ENCODE assay signal across 8 cellular contexts in the genomic region with DNA sequence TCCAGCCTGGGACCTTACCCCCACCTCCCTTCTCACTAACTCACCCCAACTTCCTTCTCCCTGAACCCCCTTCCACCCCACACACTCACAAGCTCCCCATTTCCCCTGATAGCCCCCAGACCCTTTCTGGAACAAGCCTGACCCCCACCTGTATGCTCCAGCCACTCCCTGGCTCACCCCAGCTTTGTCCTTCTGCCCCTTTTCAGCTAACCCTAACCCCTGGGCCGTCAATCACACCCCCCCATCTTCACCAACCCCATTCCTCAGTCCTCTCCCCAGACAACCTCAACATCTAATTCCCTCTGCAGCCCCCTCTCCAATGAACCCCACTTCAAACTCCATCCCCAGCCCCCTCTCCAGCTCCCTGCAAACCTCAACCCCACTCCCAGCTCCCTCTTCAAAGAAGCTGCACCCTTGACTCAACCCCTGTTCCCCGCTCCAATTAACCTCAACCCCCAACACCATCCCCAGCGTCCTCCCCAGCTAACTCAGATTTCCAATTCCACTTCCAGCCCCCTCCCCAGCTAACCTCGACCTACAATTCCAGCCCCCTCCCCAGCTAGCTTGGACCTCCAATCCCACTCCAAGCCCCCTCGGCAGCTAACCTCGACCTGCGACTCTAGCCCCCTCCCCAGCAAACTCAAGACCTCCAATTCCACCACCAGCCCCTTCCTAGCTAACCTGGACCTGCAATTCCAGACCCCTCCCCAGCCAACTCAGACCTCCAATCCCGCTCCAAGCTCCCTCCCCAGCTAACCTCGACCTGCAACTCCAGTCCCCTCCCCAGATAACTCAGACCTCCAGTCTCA. TPM values are rescaled to one million over a fixed set of nuclear protein-coding genes. Genes with fewer than 3 reads are reported as not detected.
DNase-seq lines count a peak whose midpoint lies in the region; ATAC-seq and TF ChIP-seq lines count a peak whose summit lies in the region.

No MANE protein-coding gene starts in this region.

- no peaks in the 10 kb centered on the region for H3K4me1 Mint-ChIP-seq in glutamatergic neuron (ENCODE audit: low read depth, unreplicated experiment)

- H3K9ac ChIP-seq in OCI-LY1 (ENCODE audit: low read length), result peak overlapping the region; percentile 46; the same call in 1 of the 2 replicates

- ATAC-seq in GM18505 (IDR thresholded peaks at IDR 0.05; ENCODE audit: unreplicated experiment) (no peak), GM21576 (IDR thresholded peaks at IDR 0.05; ENCODE audit: unreplicated experiment) (no peak)

- no peaks in the 10 kb centered on the region for H3K36me3 Mint-ChIP-seq in glutamatergic neuron (ENCODE audit: unreplicated experiment)

- peaks cover 3% of the 10 kb centered on the region for H3K9me3 Mint-ChIP-seq in glutamatergic neuron (ENCODE audit: unreplicated experiment)

- H3K4me1 ChIP-seq in DOHH2 (ENCODE audit: control insufficient read depth, low read length) (peaks cover 45% of the 10 kb centered on the region), OCI-LY1 (ENCODE audit: insufficient read depth, low read length, severe bottlenecking) (peaks cover 17% of the 10 kb centered on the region)

- H3K4me3 ChIP-seq in DOHH2 (ENCODE audit: low read length) (peak overlapping the region; percentile 84), OCI-LY1 (ENCODE audit: low read depth, low read length, poor library complexity, severe bottlenecking) (peak overlapping the region; percentile 58), retinal pigment epithelial cell (ENCODE audit: low read length) (peak overlapping the region; percentile 51)

- H3K4me3 Mint-ChIP-seq in glutamatergic neuron (ENCODE audit: unreplicated experiment), result peak overlapping the region; percentile 86

- TF ChIP-seq POLR2A in GM18505 (IDR thresholded peaks at IDR 0.05; ENCODE audit: borderline replicate concordance, extremely low read depth, insufficient read depth, insufficient read length), result no peak

- H3F3A ChIP-seq in DOHH2 (ENCODE audit: control insufficient read depth, insufficient read depth) (peaks cover 33% of the 10 kb centered on the region), OCI-LY1 (ENCODE audit: insufficient read depth, low read length) (0 out of 2 replicates have a peak, but pooled peaks cover 3% of the 10 kb centered on the region)

- H3K9me2 ChIP-seq in DOHH2 (replicated peaks; ENCODE audit: control insufficient read depth, low read length), result no peaks in the 10 kb centered on the region
- no peaks in the 10 kb centered on the region for H3K9me2 ChIP-seq in OCI-LY1 (ENCODE audit: low read depth, low read length)

- TF ChIP-seq CTCF in DOHH2 (IDR thresholded peaks at IDR 0.05; ENCODE audit: low read depth, low read length, poor library complexity, severe bottlenecking) (no peak), OCI-LY1 (IDR thresholded peaks at IDR 0.05; ENCODE audit: low read length) (no peak), glutamatergic neuron (IDR thresholded peaks at IDR 0.05; ENCODE audit: partially characterized antibody, unreplicated experiment) (no peak), retinal pigment epithelial cell (conservative IDR thresholded peaks at IDR 0.05; ENCODE audit: low read depth, low read length) (no peak)

- peak overlapping the region; percentile 99 for H3K27ac ChIP-seq in DOHH2 (ENCODE audit: low read depth, low read length)
- H3K27ac ChIP-seq in OCI-LY1 (ENCODE audit: low read depth, low read length, poor library complexity, severe bottlenecking), result no peak overlapping the region

- H3K79me2 ChIP-seq in DOHH2 (ENCODE audit: control insufficient read depth, low read length) (peaks cover 45% of the 10 kb centered on the region), OCI-LY1 (ENCODE audit: insufficient read depth, low read length) (no peaks in the 10 kb centered on the region)

- H3K27me3 ChIP-seq in DOHH2 (ENCODE audit: control insufficient read depth, low read length), result no peaks in the 10 kb centered on the region
- no peaks in the 10 kb centered on the region for H3K27me3 ChIP-seq in OCI-LY1 (ENCODE audit: insufficient read depth, low read length)

- no peaks in the 10 kb centered on the region for H3K9me3 ChIP-seq in DOHH2 (ENCODE audit: control insufficient read depth, insufficient read depth, low read length)
- no peaks in the 10 kb centered on the region for H3K9me3 ChIP-seq in OCI-LY1 (ENCODE audit: low read length)

- H3K4me2 ChIP-seq in DOHH2 (ENCODE audit: low read length) (peak overlapping the region; percentile 83), OCI-LY1 (ENCODE audit: low read length) (peak overlapping the region; percentile 63; the same call in 1 of the 2 replicates)

- H3K36me3 ChIP-seq in DOHH2 (ENCODE audit: control insufficient read depth, low read length) (peaks cover 38% of the 10 kb centered on the region), OCI-LY1 (ENCODE audit: insufficient read depth, low read length) (no peaks in the 10 kb centered on the region)

- H4K20me1 ChIP-seq in DOHH2 (ENCODE audit: control insufficient read depth, insufficient read depth, low read depth, low read length) (no peaks in the 10 kb centered on the region), OCI-LY1 (ENCODE audit: insufficient read depth, low read length) (no peaks in the 10 kb centered on the region)

- no peak overlapping the region for H2AFZ ChIP-seq in OCI-LY1 (ENCODE audit: low read length)

- no peak overlapping the region for H3K27ac Mint-ChIP-seq in glutamatergic neuron (ENCODE audit: unreplicated experiment)

- DNase-seq in glutamatergic neuron (no peak), retinal pigment epithelial cell (ENCODE audit: low read depth) (no peak), AML-193 (lab: John Stamatoyannopoulos, UW) (no peak)
- no peak for DNase-seq in stimulated activated naive CD4-positive, alpha-beta T cell (lab: John Stamatoyannopoulos, UW)

- H3K27me3 Mint-ChIP-seq in glutamatergic neuron (ENCODE audit: unreplicated experiment), result peaks cover 3% of the 10 kb centered on the region

RNA-seq across cellular contexts. Expression of gene GNG7, which starts 0.9 kb away (rescaled TPM):
- 8.0 TPM for total RNA-seq in glutamatergic neuron (ENCODE audit: unreplicated experiment)

RNA-seq across cellular contexts. Expression of gene DIRAS1, which starts 19.6 kb away (rescaled TPM):
- total RNA-seq in glutamatergic neuron (ENCODE audit: unreplicated experiment), result 47.1 TPM

RNA-seq across cellular contexts. Expression of gene SLC39A3, which starts 38.3 kb away (rescaled TPM):
- 40.8 TPM for total RNA-seq in glutamatergic neuron (ENCODE audit: unreplicated experiment)
